27 cellular contexts compared by ENCODE assay signal in genomic region chr6:51892339-51892738, GRCh38.
"Had no signal": no experiment of that assay in that cellular context is flagged by ENCODE, and none has a peak within 500 bp of the region (broad histone marks: within the 10 kb centered on the region; RNA-seq: fewer than 3 reads in every experiment).

No MANE protein-coding gene starts in this region.

- DNase-seq: naive thymus-derived CD8-positive, alpha-beta T cell; nephron progenitor cell; nucleus accumbens; pancreas; right cardiac atrium; right lobe of liver; sigmoid colon; stimulated activated CD4-positive, alpha-beta T cell treated with anti-CD3 and anti-CD28 coated beads, Interleukin-15, amount 100 ng/mL, for 24 hours; stimulated activated CD4-positive, alpha-beta T cell treated with anti-CD3 and anti-CD28 coated beads, Interleukin-2, amount 100 ng/mL, for 24 hours; stimulated activated CD4-positive, alpha-beta T cell treated with anti-CD3 and anti-CD28 coated beads, Interleukin-2, amount 100 ng/mL, for 48 hours; stimulated activated CD4-positive, alpha-beta T cell treated with anti-CD3 and anti-CD28 coated beads, Interleukin-4, amount 100 ng/mL, for 4 hours; stimulated activated CD8-positive, alpha-beta memory T cell treated with anti-CD3 and anti-CD28 coated beads, Interleukin-4, amount 100 ng/mL, for 48 hours; stimulated activated naive CD4-positive, alpha-beta T cell; stimulated activated naive CD8-positive, alpha-beta T cell treated with anti-CD3 and anti-CD28 coated beads, Interleukin-15, amount 100 ng/mL, for 72 hours; stimulated activated naive CD8-positive, alpha-beta T cell treated with anti-CD3 and anti-CD28 coated beads, Interleukin-15, Interleukin-2, amounts not matched to agents 100 U/mL and 50 U/mL, for 24 hours; substantia nigra; testis; tibial artery; transverse colon; upper lobe of right lung; uterus had no signal

- H3K27ac ChIP-seq: neutrophil, pancreas, prostate gland, right lobe of liver, sigmoid colon, suprapubic skin, testis, tibial artery, transverse colon, upper lobe of right lung, uterus had no signal

- H3K27me3 ChIP-seq: neutrophil, pancreas, right lobe of liver, sigmoid colon, suprapubic skin, testis, tibial artery, transverse colon, upper lobe of right lung, uterus had no signal

- H3K4me1 ChIP-seq: pancreas, prostate gland, right lobe of liver, sigmoid colon, suprapubic skin, testis, tibial artery, transverse colon, upper lobe of right lung, uterus had no signal

- H3K4me3 ChIP-seq: pancreas, prostate gland, right lobe of liver, sigmoid colon, suprapubic skin, testis, tibial artery, transverse colon, upper lobe of right lung, uterus had no signal

- H3K36me3 ChIP-seq: neutrophil, pancreas, prostate gland, right lobe of liver, sigmoid colon, suprapubic skin, tibial artery, transverse colon, upper lobe of right lung, uterus had no signal

- ATAC-seq: naive thymus-derived CD8-positive, alpha-beta T cell; natural killer cell treated with Interleukin-12 subunit alpha and Interleukin-12 subunit beta and Interleukin-15 and Interleukin-18, amount 100 ng/mL, for 72 hours; pancreas; right cardiac atrium; stimulated activated memory B cell treated with anti-CD40 and anti-IgM and Interleukin-4, amounts not matched to agents 10 μg/mL and 1 μg/mL and 100 μg/mL, for 72 hours; stimulated activated naive CD8-positive, alpha-beta T cell treated with anti-CD3 and anti-CD28 coated beads, Interleukin-15, amount 100 ng/mL, for 72 hours; stimulated activated naive CD8-positive, alpha-beta T cell treated with anti-CD3 and anti-CD28 coated beads, Interleukin-15, Interleukin-2, amounts not matched to agents 100 U/mL and 50 U/mL, for 24 hours; upper lobe of right lung had no signal

- FAIRE-seq: pancreas, small intestine had no signal

- H3K9me3 ChIP-seq: neutrophil, pancreas, prostate gland, right lobe of liver, sigmoid colon, suprapubic skin, testis, tibial artery, transverse colon, upper lobe of right lung, uterus had no signal
